2 cellular contexts compared by ENCODE assay signal in genomic region chr1:9861371-9861770, GRCh38.
TF ChIP-seq lines count a peak whose summit lies in the region.

No MANE protein-coding gene starts in this region.

TF ChIP-seq in GM12891, 5 proteins besides CTCF, POLR2A, EP300 and RAD21:
- TF ChIP-seq TAF1 (IDR thresholded peaks at IDR 0.05; ENCODE audit: low read depth, low read length), result no peak
- TF ChIP-seq POU2F2 (IDR thresholded peaks at IDR 0.05; ENCODE audit: low read depth, low read length), result no peak
- no peak for TF ChIP-seq PAX5 (IDR thresholded peaks at IDR 0.05; ENCODE audit: insufficient read depth, low read length, severe bottlenecking)
- no peak for TF ChIP-seq POLR2AphosphoS5 (IDR thresholded peaks at IDR 0.05; ENCODE audit: low read depth, low read length)
- no peak for TF ChIP-seq SPI1 (IDR thresholded peaks at IDR 0.05; ENCODE audit: low read depth, low read length)

TF ChIP-seq in H1, 55 proteins besides CTCF, POLR2A, EP300 and RAD21:
- TF ChIP-seq KDM5A (IDR thresholded peaks at IDR 0.05; ENCODE audit: low read length) (no peak), ASH2L (IDR thresholded peaks at IDR 0.05; ENCODE audit: low read length) (no peak)
